In the genomic region with DNA sequence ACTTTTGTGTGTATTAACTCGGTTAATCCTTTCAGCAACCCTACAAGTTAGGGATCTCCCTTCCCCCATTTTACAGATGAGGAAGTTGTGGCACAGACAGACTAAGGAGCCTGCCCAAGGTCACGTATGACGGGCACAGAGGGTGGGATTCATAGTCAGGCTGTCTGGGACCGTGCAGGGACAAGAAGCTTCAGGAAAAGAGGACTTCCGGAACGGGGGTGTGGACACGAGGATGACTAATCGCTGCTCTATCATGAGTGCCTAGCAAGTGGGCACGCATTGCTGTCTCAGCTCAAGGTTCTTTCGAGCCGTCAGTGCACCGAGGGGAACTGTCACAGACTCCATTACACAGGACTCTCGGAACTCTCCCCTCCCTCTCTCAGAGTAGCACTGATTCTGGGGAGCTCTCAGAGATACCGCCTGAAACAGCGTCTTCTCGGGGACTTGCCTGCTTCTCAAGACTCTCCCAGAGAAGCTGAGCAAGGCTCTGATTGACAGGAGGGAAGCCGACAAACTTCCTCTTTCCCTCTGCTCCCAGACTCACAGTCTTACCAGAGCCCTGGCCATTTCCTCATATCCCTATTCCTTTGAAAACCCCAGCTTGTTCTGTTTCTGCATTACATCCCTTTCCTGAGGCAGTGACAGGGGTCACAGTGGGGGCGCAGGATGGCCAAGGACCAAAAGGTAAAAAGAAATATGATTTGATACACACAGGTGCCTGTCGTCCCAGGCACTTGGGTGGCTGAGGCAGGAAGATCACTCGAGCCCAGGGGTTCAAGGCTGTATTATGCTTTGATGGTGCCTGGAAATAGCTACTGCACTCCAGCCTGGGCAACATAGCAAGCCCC, we compare ENCODE assay signal across 8 cellular contexts. TPM values are rescaled to one million over a fixed set of nuclear protein-coding genes. Genes with fewer than 3 reads are reported as not detected.
DNase-seq lines count a peak whose midpoint lies in the region; ATAC-seq and TF ChIP-seq lines count a peak whose summit lies in the region.

No MANE protein-coding gene starts in this region.

- H2BK5ac ChIP-seq in trophoblast cell (ENCODE audit: low read depth, low read length, poor library complexity): no peak overlapping the region

- H4K8ac ChIP-seq in trophoblast cell (ENCODE audit: low read depth, low read length): no peak overlapping the region

- H3K4me2 ChIP-seq in trophoblast cell (ENCODE audit: low read length): no peak overlapping the region

- intact Hi-C loops in Panc1 (cut with micrococcal nuclease; ENCODE audit: unreplicated experiment): no loop called here

- CTCF ChIA-PET in Panc1 (lab: Charles Lee): interaction anchor here (0.6 kb wide), 2 partner anchors 64 to 119 kb away, joined by 3 read pairs; no protein-coding TSS in a partner anchor
- CTCF ChIA-PET in GM10248 (lab: Yijun Ruan, JAX): interaction anchor here (1.2 to 2.7 kb wide), 3 partner anchors 11 to 133 kb away, joined by 3 to 6 read pairs (median 4); no protein-coding TSS in a partner anchor

- H3K4me1 ChIP-seq in Panc1 (ENCODE audit: control insufficient read depth, insufficient read depth, low read length) (no peaks in the 10 kb centered on the region; the same call in 1 of the 2 replicates), esophagus (ENCODE audit: control insufficient read depth in 2 of 2, insufficient read depth in 2 of 2, low read length in 1 of 2) (peaks cover 3% of the 10 kb centered on the region in 2 donors), trophoblast cell (ENCODE audit: control insufficient read depth in 1 of 2, insufficient read depth in 2 of 2, low read length in 2 of 2) (peaks cover 0 to 3% of the 10 kb centered on the region in 2 experiments)

- H3K14ac ChIP-seq in trophoblast cell (ENCODE audit: low read length): no peak overlapping the region

- WGBS in esophagus, 2 donors: 35 to 42% methylated on average over 20 of the region's 20 CpGs
- WGBS in trophoblast cell (ENCODE audit: extremely low coverage, insufficient coverage, insufficient read length): no CpG with 5 or more reads among the region's 20 CpGs

- H3K79me1 ChIP-seq in trophoblast cell (ENCODE audit: low read length): no peaks in the 10 kb centered on the region

- peak; percentile 67 for ATAC-seq in Panc1

- H3K9ac ChIP-seq in trophoblast cell (ENCODE audit: low read length): no peak overlapping the region

- in situ Hi-C loops in Panc1 (cut with HindIII; ENCODE audit: low pct_unique_long_range_greater_than_20kb, low sequenced_read_pairs): no loop called here

- no peak overlapping the region for H4K91ac ChIP-seq in trophoblast cell (ENCODE audit: low read depth, low read length)

- H3K23ac ChIP-seq in trophoblast cell (ENCODE audit: low read length): no peak overlapping the region

- H2AFZ ChIP-seq in trophoblast cell (ENCODE audit: insufficient read depth, low read length, poor library complexity): no peak overlapping the region

- no peaks in the 10 kb centered on the region for H3K9me3 ChIP-seq in Panc1 (ENCODE audit: control insufficient read depth, insufficient read depth, low read depth, low read length)
- H3K9me3 ChIP-seq in esophagus (ENCODE audit: control insufficient read depth in 2 of 2, insufficient read depth in 1 of 2, low read depth in 1 of 2, low read length in 1 of 2): no peaks in the 10 kb centered on the region
- H3K9me3 ChIP-seq in trophoblast cell (ENCODE audit: insufficient read depth, low read depth, low read length): no peaks in the 10 kb centered on the region

- H2BK12ac ChIP-seq in trophoblast cell (ENCODE audit: low read length): no peak overlapping the region

- no peak overlapping the region for H4K12ac ChIP-seq in trophoblast cell (ENCODE audit: low read depth, low read length)

- BruUV-seq in Panc1 (replicated peaks; lab: Mats Ljungman, UMichigan): no TSS peak

- H3K36me3 ChIP-seq in GM06990 (ENCODE audit: control insufficient read depth, insufficient read depth, low read length) (no peaks in the 10 kb centered on the region), Panc1 (ENCODE audit: control insufficient read depth, insufficient read depth, low read length) (no peaks in the 10 kb centered on the region), esophagus (ENCODE audit: control insufficient read depth in 2 of 2, insufficient read depth in 2 of 2, low read length in 1 of 2) (no peaks in the 10 kb centered on the region), trophoblast cell (ENCODE audit: control insufficient read depth in 1 of 2, insufficient read depth in 2 of 2, low read length in 2 of 2) (no peaks in the 10 kb centered on the region)

- POLR2A ChIA-PET in Panc1 (lab: Charles Lee): no interaction called here
- POLR2A ChIA-PET in GM10248 (lab: Yijun Ruan, JAX): no interaction called here

- TF ChIP-seq CTCF in GM06990 (IDR thresholded peaks at IDR 0.05; ENCODE audit: insufficient read depth, low read length, poor library complexity, severe bottlenecking) (no peak), Panc1 (IDR thresholded peaks at IDR 0.05) (no peak), GM10248 (IDR thresholded peaks at IDR 0.05; ENCODE audit: control extremely low read depth, extremely low read depth, low read depth, missing control alignments) (no peak)

- H3K4ac ChIP-seq in trophoblast cell (ENCODE audit: low read depth, low read length): no peak overlapping the region

- no peak overlapping the region for H2AK5ac ChIP-seq in trophoblast cell (ENCODE audit: low read length)

- no peaks in the 10 kb centered on the region for H3K79me2 ChIP-seq in trophoblast cell (ENCODE audit: control insufficient read depth, insufficient read depth, low read length, poor library complexity)

- no peak overlapping the region for H2BK120ac ChIP-seq in trophoblast cell (ENCODE audit: insufficient read depth, low read length, poor library complexity)

- no peak overlapping the region for H3K18ac ChIP-seq in trophoblast cell (ENCODE audit: low read length)

- DNase-seq in GM06990 (ENCODE audit: extremely low read depth, insufficient read length) (no peak), Panc1 (ENCODE audit: low read depth, low spot score) (no peak), trophoblast cell (peak; percentile 35 to 55), SW480 (ENCODE audit: low spot score) (no peak), NCI-H1436 (lab: John Stamatoyannopoulos, UW) (no peak), GM10248 (ENCODE audit: extremely low spot score) (no peak), DMS 273 (lab: John Stamatoyannopoulos, UW; ENCODE audit: unreplicated experiment) (no peak)

- H3K27ac ChIP-seq in Panc1 (ENCODE audit: low read length) (no peak overlapping the region), esophagus (ENCODE audit: low read depth in 2 of 2, low read length in 1 of 2) (peak overlapping the region; percentile 34 to 51), trophoblast cell (ENCODE audit: low read depth, low read length) (no peak overlapping the region)

- H3K4me3 ChIP-seq in GM06990 (replicated peaks; ENCODE audit: low read depth, low read length) (peak overlapping the region; percentile 19; the same call in 1 of the 2 replicates), Panc1 (ENCODE audit: low read depth in 2 of 2, low read length in 2 of 2) (peak overlapping the region in 1 of 2 experiments; percentile 3; a peak in 2 of 4 replicates), esophagus (ENCODE audit: low read depth in 1 of 2, low read length in 2 of 2) (no peak overlapping the region), trophoblast cell (ENCODE audit: low read depth, low read length) (no peak overlapping the region)

- H3K27me3 ChIP-seq in GM06990 (replicated peaks; ENCODE audit: control insufficient read depth, insufficient read depth, low read length): no peaks in the 10 kb centered on the region
- no peaks in the 10 kb centered on the region for H3K27me3 ChIP-seq in Panc1 (ENCODE audit: control insufficient read depth, insufficient read depth, low read length)
- H3K27me3 ChIP-seq in esophagus (ENCODE audit: control insufficient read depth in 1 of 2, insufficient read depth in 2 of 2, low read length in 2 of 2): no peaks in the 10 kb centered on the region
- no peaks in the 10 kb centered on the region for H3K27me3 ChIP-seq in trophoblast cell (ENCODE audit: insufficient read depth, low read length)

RNA-seq across cellular contexts. Expression of a gene that starts 14.4 kb away (rescaled TPM):
- total RNA-seq in Panc1 (2021; ENCODE audit: unreplicated experiment): 0.23 TPM
- polyA plus RNA-seq in Panc1 (2012; ENCODE audit: insufficient read length): 0.57 TPM
- polyA plus RNA-seq in esophagus: under 1 TPM; 0.04 to 0.16 TPM
- polyA plus RNA-seq in trophoblast cell (2013): 0.06 and 0.11 TPM in 2 replicates

Comparison
In these comparisons a context has a peak if more than half of its experiments do, and no peak if none do; other contexts are left out.
1. DNase-seq: peak in trophoblast cell (2 of 2); none in GM06990 (single experiment), Panc1 (single experiment), SW480 (single experiment), NCI-H1436 (single experiment), GM10248 (single experiment) and DMS 273 (single experiment).
2. H3K27ac ChIP-seq: peak in esophagus (2 of 2); none in Panc1 (single experiment) and trophoblast cell (single experiment).